In genomic region chr22:25390297-25391240, GRCh38 we compare ENCODE assay signal across 17 cellular contexts.
DNase-seq lines count a peak whose midpoint lies in the region; ATAC-seq and TF ChIP-seq lines count a peak whose summit lies in the region.
"Had no signal": no experiment of that assay in that cellular context is flagged by ENCODE, and none has a peak within 500 bp of the region (broad histone marks: within the 10 kb centered on the region; RNA-seq: fewer than 3 reads in every experiment).

No MANE protein-coding gene starts in this region.

- POLR2A ChIA-PET in HEK293 (lab: Yijun Ruan, JAX) = no interaction called here

- peaks cover 98% of the 10 kb centered on the region for H3K4me1 ChIP-seq in BLaER1
- H3K4me1 ChIP-seq in HEK293 (ENCODE audit: control insufficient read depth, insufficient read depth, low read length) = 0 out of 2 replicates have a peak, but pooled peaks cover 1% of the 10 kb centered on the region
- H3K4me1 ChIP-seq: HAP-1 had no signal

- H3K27ac ChIP-seq in BLaER1 = peak overlapping the region; percentile 69
- no peak overlapping the region for H3K27ac ChIP-seq in HEK293 (ENCODE audit: extremely low read depth, low read depth, low read length)

- CTCF ChIA-PET in HEK293 (lab: Yijun Ruan, JAX) = interaction anchor here (0.9 kb wide), 1 partner anchor 9 kb away, joined by 3 read pairs; no protein-coding TSS in a partner anchor

- H3K27ac Mint-ChIP-seq in neural crest cell (ENCODE audit: unreplicated experiment) = peak overlapping the region; percentile 43
- H3K27ac Mint-ChIP-seq in activated T-cell treated with anti-CD3 and anti-CD28 coated beads, Interleukin-2, amount 50 U/mL, for 72 hours = no peak overlapping the region
- H3K27ac Mint-ChIP-seq: CD8-positive, alpha-beta T cell had no signal

- H3K4me3 ChIP-seq in BLaER1 = no peak overlapping the region
- no peak overlapping the region for H3K4me3 ChIP-seq in HEK293 (ENCODE audit: low read depth, low read length)
- H3K4me3 ChIP-seq: HAP-1, K562 had no signal

- peaks cover 100% of the 10 kb centered on the region for H4K20me1 ChIP-seq in BLaER1

- TF ChIP-seq CTCF in HEK293 (tag by site-specific recombination; IDR thresholded peaks at IDR 0.05) (no peak), neural crest cell (conservative IDR thresholded peaks at IDR 0.05) (no peak)

- H3K36me3 ChIP-seq in BLaER1 (peaks cover 31% of the 10 kb centered on the region), HEK293 (ENCODE audit: control insufficient read depth in 2 of 2, insufficient read depth in 1 of 2, low read length in 2 of 2) (no peaks in the 10 kb centered on the region)
- H3K36me3 ChIP-seq: HAP-1 had no signal

- H3K4me2 ChIP-seq in BLaER1 = peak overlapping the region; percentile 87

- H3K9me3 Mint-ChIP-seq in neural crest cell = no peaks in the 10 kb centered on the region
- H3K9me3 Mint-ChIP-seq in activated T-cell treated with anti-CD3 and anti-CD28 coated beads, Interleukin-2, amount 50 U/mL, for 72 hours = no peaks in the 10 kb centered on the region
- H3K9me3 Mint-ChIP-seq: CD8-positive, alpha-beta T cell had no signal

- DNase-seq in left ventricle myocardium superior (peak; percentile 57), neural crest cell (ENCODE audit: low read depth, low spot score) (no peak)
- DNase-seq in activated T-cell treated with anti-CD3 and anti-CD28 coated beads, Interleukin-2, amount 50 U/mL, for 72 hours = no peak
- DNase-seq: AML-193; CD8-positive, alpha-beta T cell; NCI-H1048; NCI-H187; NCI-H748 treated with DMSO at 0.1 percent for 48 hours; SHP77 treated with DMSO at 0.1 percent for 48 hours had no signal

- no peaks in the 10 kb centered on the region for H3K36me3 Mint-ChIP-seq in neural crest cell (ENCODE audit: low read depth)
- no peaks in the 10 kb centered on the region for H3K36me3 Mint-ChIP-seq in activated T-cell treated with anti-CD3 and anti-CD28 coated beads, Interleukin-2, amount 50 U/mL, for 72 hours (ENCODE audit: insufficient read depth in 2 of 2)
- H3K36me3 Mint-ChIP-seq: CD8-positive, alpha-beta T cell had no signal

- H3K9me3 ChIP-seq in BLaER1 = no peaks in the 10 kb centered on the region
- H3K9me3 ChIP-seq in HEK293 (ENCODE audit: control insufficient read depth, insufficient read depth, low read depth, low read length) = no peaks in the 10 kb centered on the region
- H3K9me3 ChIP-seq: HAP-1 had no signal

- ATAC-seq in left ventricle myocardium superior = peak; percentile 65
- no peak for ATAC-seq in activated T-cell treated with anti-CD3 and anti-CD28 coated beads, Interleukin-2, amount 50 U/mL, for 72 hours (replicated peaks in 1 of 2)
- no peak for ATAC-seq in HG02798 (IDR thresholded peaks at IDR 0.05; ENCODE audit: poor library complexity, unreplicated experiment)
- ATAC-seq in GM18520 (IDR thresholded peaks at IDR 0.05; ENCODE audit: unreplicated experiment) = no peak
- no peak for ATAC-seq in GM21619 (IDR thresholded peaks at IDR 0.05; ENCODE audit: unreplicated experiment)
- ATAC-seq: CD8-positive, alpha-beta T cell; K562; Panc1 had no signal

- intact Hi-C loops in left ventricle myocardium superior (cut with micrococcal nuclease) = no loop called here

- no peaks in the 10 kb centered on the region for H3K27me3 ChIP-seq in BLaER1

- H3K4me3 Mint-ChIP-seq in neural crest cell = no peak overlapping the region
- no peak overlapping the region for H3K4me3 Mint-ChIP-seq in activated T-cell treated with anti-CD3 and anti-CD28 coated beads, Interleukin-2, amount 50 U/mL, for 72 hours
- H3K4me3 Mint-ChIP-seq: CD8-positive, alpha-beta T cell had no signal

- H3K9ac ChIP-seq in BLaER1 = peak overlapping the region; percentile 60; the same call in 1 of the 2 replicates

- no peaks in the 10 kb centered on the region for H3K27me3 Mint-ChIP-seq in neural crest cell (ENCODE audit: low read depth)
- no peaks in the 10 kb centered on the region for H3K27me3 Mint-ChIP-seq in activated T-cell treated with anti-CD3 and anti-CD28 coated beads, Interleukin-2, amount 50 U/mL, for 72 hours (ENCODE audit: low read depth)

- peaks cover 40% of the 10 kb centered on the region for H3K4me1 Mint-ChIP-seq in neural crest cell
- peaks cover 41% of the 10 kb centered on the region for H3K4me1 Mint-ChIP-seq in activated T-cell treated with anti-CD3 and anti-CD28 coated beads, Interleukin-2, amount 50 U/mL, for 72 hours (ENCODE audit: low read depth)

TF ChIP-seq in HEK293, 187 proteins besides CTCF, POLR2A, EP300 and RAD21:
- TF ChIP-seq ZIC2 (tag by site-specific recombination; IDR thresholded peaks at IDR 0.05) = peak; percentile 10; the same call in 1 of the 2 replicates
- TF ChIP-seq ZNF155 (tag by site-specific recombination; IDR thresholded peaks at IDR 0.05) = no peak
TF ChIP-seq in HEK293: peak in this region for 1.
